8 cellular contexts compared by ENCODE assay signal in the genomic region with DNA sequence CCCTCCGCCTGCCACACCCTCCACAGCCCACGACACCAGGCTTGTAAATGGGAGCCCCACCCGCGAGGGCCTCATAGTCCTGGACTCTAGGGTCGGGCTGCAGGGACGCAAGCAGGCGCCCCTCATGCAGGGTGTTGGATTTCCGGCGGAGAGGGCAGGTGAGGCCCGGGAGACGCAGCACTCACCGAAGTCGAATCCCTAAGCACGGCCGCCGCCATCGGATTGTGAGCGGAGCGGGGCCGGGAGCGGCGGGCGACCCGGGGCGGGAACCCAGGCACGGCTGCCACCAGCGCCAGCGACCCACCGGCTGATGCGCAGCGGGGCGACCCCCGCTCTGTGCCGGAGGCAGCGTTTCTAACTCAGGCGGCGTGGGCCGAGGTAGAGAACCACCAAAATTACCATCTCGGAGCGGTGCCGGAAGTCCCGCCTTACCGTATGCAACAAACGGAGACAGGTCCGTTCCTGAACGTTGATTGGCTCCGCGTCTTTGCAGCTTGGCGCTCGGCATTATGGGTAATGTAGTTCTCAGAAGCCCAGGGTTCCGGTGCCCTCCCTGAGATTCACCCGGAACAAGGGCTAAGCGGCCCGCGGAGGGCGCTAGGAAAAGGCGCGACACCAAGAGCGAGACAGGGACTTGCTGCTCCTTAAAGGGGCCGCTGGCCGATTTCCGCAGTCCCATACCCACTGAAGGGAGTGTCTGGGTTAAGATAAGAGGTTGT. TPM values are rescaled to one million over a fixed set of nuclear protein-coding genes. Genes with fewer than 3 reads are reported as not detected.
DNase-seq lines count a peak whose midpoint lies in the region; ATAC-seq and TF ChIP-seq lines count a peak whose summit lies in the region.

A gene (minus strand): TSS at position 425 of the 719 bp plus-strand sequence. CDS start 207 bp downstream, at position 218.

- H3K27me3 Mint-ChIP-seq in natural killer cell (ENCODE audit: low read depth in 2 of 2): no peaks in the 10 kb centered on the region

- peaks cover 26 to 27% of the 10 kb centered on the region in 2 donors for H3K4me1 Mint-ChIP-seq in natural killer cell

- peak; percentile 98 for ATAC-seq in natural killer cell

- intact Hi-C loops in natural killer cell (cut with micrococcal nuclease): loop anchor here (1.0 to 2.0 kb wide), 8 partner anchors 19 to 189 kb away; a partner anchor contains a TSS

- peaks cover 16 to 23% of the 10 kb centered on the region in 2 donors for H3K9me3 Mint-ChIP-seq in natural killer cell

- peaks cover 40% of the 10 kb centered on the region for H3K36me3 Mint-ChIP-seq in natural killer cell

- peak within 1 kb of the TSS; percentile 84 for H3K4me3 ChIP-seq in fibroblast of pulmonary artery (replicated peaks; ENCODE audit: low read depth, low read length)

- TF ChIP-seq CTCF in LNCAP (IDR thresholded peaks at IDR 0.05) (peak; percentile 23; the same call in 1 of the 2 replicates), fibroblast of pulmonary artery (IDR thresholded peaks at IDR 0.05; ENCODE audit: low read length, missing control alignments) (peak; percentile 10), natural killer cell (IDR thresholded peaks at IDR 0.05) (no peak)

- DNase-seq in ELF-1 (ENCODE audit: low read depth, low spot score): peak; percentile 99
- DNase-seq in H4 (ENCODE audit: low spot score): peak; percentile 99
- DNase-seq in RPMI8226: peak; percentile 99
- peak; percentile 91 for DNase-seq in activated T-helper 9 cell treated with anti-CD3 and anti-CD28 coated beads, Interleukin-2, amount 50 U/mL, for 16 hours (ENCODE audit: low read depth)
- peak; percentile 99 for DNase-seq in fibroblast of pulmonary artery (ENCODE audit: low read depth)
- DNase-seq in natural killer cell: peak; percentile 88
- peak; percentile 83 to 96 (median 95) for DNase-seq in stimulated activated naive CD4-positive, alpha-beta T cell (lab: John Stamatoyannopoulos, UW)

- H3K4me3 Mint-ChIP-seq in natural killer cell: peak within 1 kb of the TSS; percentile 85

- H3K27ac Mint-ChIP-seq in natural killer cell: peak within 1 kb of the TSS; percentile 83 to 91

RNA-seq across cellular contexts. Expression of the gene that starts here (rescaled TPM):
- total RNA-seq in H4 (2014; rRNA removed; shearing (Covaris generic)): 3.9 and 7.3 TPM in 2 replicates
- total RNA-seq in natural killer cell: 1 to 10 TPM; 1.7 to 5.3 (median 3.3) TPM

Comparison
In these comparisons a context has a peak if more than half of its experiments do, and no peak if none do; other contexts are left out.
1. Peak in every context shown above with its lines: DNase-seq, ATAC-seq and H3K4me3 ChIP-seq.